ENCODE assay signal across 8 cellular contexts in genomic region chr11:15101072-15101701, GRCh38. TPM values are rescaled to one million over a fixed set of nuclear protein-coding genes. Genes with fewer than 3 reads are reported as not detected.
A peak's percentile ranks its signal among the peaks of the same experiment; 100 is the strongest.
DNase-seq lines count a peak whose midpoint lies in the region; ATAC-seq, FAIRE-seq and TF ChIP-seq lines count a peak whose summit lies in the region.

No MANE protein-coding gene starts in this region.

- DNase-seq in COLO829 (ENCODE audit: low spot score) (peak; percentile 77), GM19239 (ENCODE audit: insufficient read length, low spot score) (no peak), NCI-H748 treated with DMSO at 0.1 percent for 48 hours (lab: John Stamatoyannopoulos, UW) (peak; percentile 37), activated T-cell treated with anti-CD3 and anti-CD28 coated beads for 4 hours (peak; percentile 28), fibroblast of gingiva (ENCODE audit: low read depth) (peak; percentile 67), nephron progenitor cell (peak; percentile 73), suprapubic skin (ENCODE audit: low spot score in 2 of 2) (no peak)

- H3K4me1 Mint-ChIP-seq in nephron progenitor cell, result peaks cover 7% of the 10 kb centered on the region

- no peaks in the 10 kb centered on the region for H3K4me1 ChIP-seq in suprapubic skin

- no peak for TF ChIP-seq EP300 in suprapubic skin (IDR thresholded peaks at IDR 0.05)

- WGBS in suprapubic skin, result 27% methylated on average over 8 of the region's 8 CpGs

- H3K9me3 ChIP-seq in suprapubic skin, result no peaks in the 10 kb centered on the region

- peak; percentile 69 for ATAC-seq in HG03439 (IDR thresholded peaks at IDR 0.05; ENCODE audit: unreplicated experiment)

- FAIRE-seq in GM19239 (lab: Jason Lieb, UNC), result peak; percentile 94

- H3K36me3 Mint-ChIP-seq in nephron progenitor cell (ENCODE audit: low read depth), result no peaks in the 10 kb centered on the region

- TF ChIP-seq POLR2A in suprapubic skin (IDR thresholded peaks at IDR 0.05), result no peak

- H3K9me3 Mint-ChIP-seq in nephron progenitor cell, result peaks cover 14% of the 10 kb centered on the region

- peaks cover 38% of the 10 kb centered on the region for H3K27me3 Mint-ChIP-seq in nephron progenitor cell (ENCODE audit: low read depth, poor library complexity)

- H3K4me3 ChIP-seq in suprapubic skin, result no peak overlapping the region

- H3K4me3 Mint-ChIP-seq in nephron progenitor cell, result no peak overlapping the region

- TF ChIP-seq CTCF in nephron progenitor cell (IDR thresholded peaks at IDR 0.05) (peak; percentile 94), suprapubic skin (IDR thresholded peaks at IDR 0.05) (peak; percentile 57 to 87)

- H3K27ac Mint-ChIP-seq in nephron progenitor cell, result no peak overlapping the region

- H3K27ac ChIP-seq in suprapubic skin, result no peak overlapping the region

- no peaks in the 10 kb centered on the region for H3K36me3 ChIP-seq in suprapubic skin

- peaks cover 5% of the 10 kb centered on the region for H3K27me3 ChIP-seq in suprapubic skin

RNA-seq across cellular contexts. Expression of gene INSC, which starts 13.5 kb away (rescaled TPM):
- total RNA-seq in suprapubic skin, result under 1 TPM in 3 of 4 donors, not detected in 1; 0.16 to 0.34 (median 0.32) TPM

RNA-seq across cellular contexts. Expression of gene CALCB, which starts 27.8 kb away (rescaled TPM):
- under 1 TPM in 1 of 4 donors, not detected in 3; 0.48 TPM for total RNA-seq in suprapubic skin

Comparison
In these comparisons a context has a peak if more than half of its experiments do, and no peak if none do; other contexts are left out.
1. DNase-seq: peak in COLO829 (single experiment), NCI-H748 treated with DMSO at 0.1 percent for 48 hours (single experiment), activated T-cell treated with anti-CD3 and anti-CD28 coated beads for 4 hours (single experiment), fibroblast of gingiva (single experiment) and nephron progenitor cell (single experiment); none in GM19239 (single experiment) and suprapubic skin (0 of 2).